In the genomic region with DNA sequence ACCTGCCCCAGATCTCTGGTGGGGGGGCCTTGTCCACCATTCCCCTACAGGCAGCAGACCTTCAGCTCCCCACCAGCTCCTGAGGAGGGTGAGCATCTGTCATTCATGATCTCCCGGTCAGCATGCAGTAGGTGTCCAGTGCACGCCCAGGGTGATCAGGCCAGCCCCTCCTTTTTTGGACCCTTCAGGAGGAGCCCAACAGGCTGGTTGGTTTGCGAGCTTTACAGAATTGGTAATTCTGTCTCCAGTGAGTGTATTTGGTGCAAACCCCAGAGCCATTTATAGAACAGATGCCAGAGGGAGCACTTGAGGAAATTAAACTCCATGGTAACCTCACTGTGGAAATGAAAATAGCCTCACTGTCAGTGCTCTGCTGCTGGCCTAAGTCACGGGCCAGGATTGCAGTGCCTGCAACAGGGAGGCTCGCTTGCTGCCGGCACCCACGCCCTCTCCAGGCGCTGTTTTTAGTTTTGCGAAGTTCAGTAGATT, we compare ENCODE assay signal across 9 cellular contexts. TPM values are rescaled to one million over a fixed set of nuclear protein-coding genes. Genes with fewer than 3 reads are reported as not detected.
A peak's percentile ranks its signal among the peaks of the same experiment; 100 is the strongest.
DNase-seq lines count a peak whose midpoint lies in the region; ATAC-seq and TF ChIP-seq lines count a peak whose summit lies in the region.
"Had no signal": no experiment of that assay in that cellular context is flagged by ENCODE, and none has a peak within 500 bp of the region (broad histone marks: within the 10 kb centered on the region; RNA-seq: fewer than 3 reads in every experiment).

No MANE protein-coding gene starts in this region.

- DNase-seq in AG09309 (ENCODE audit: low read depth): peak; percentile 46
- DNase-seq in NCI-H2029 treated with DMSO at 0.1 percent for 48 hours (lab: John Stamatoyannopoulos, UW): peak; percentile 64
- peak; percentile 73 for DNase-seq in choroid plexus epithelial cell (ENCODE audit: low read depth)
- DNase-seq in mucosa of gallbladder (ENCODE audit: low spot score): peak; percentile 29
- DNase-seq in RPMI8226: no peak
- DNase-seq: naive B cell had no signal

- ATAC-seq in HG03378 (IDR thresholded peaks at IDR 0.05; ENCODE audit: unreplicated experiment): no peak
- no peak for ATAC-seq in HG02642 (IDR thresholded peaks at IDR 0.05; ENCODE audit: poor library complexity, unreplicated experiment)
- no peak for ATAC-seq in GM19467 (IDR thresholded peaks at IDR 0.05; ENCODE audit: unreplicated experiment)

- TF ChIP-seq CTCF in AG09309 (IDR thresholded peaks at IDR 0.05; ENCODE audit: control insufficient read depth, insufficient read depth, low read depth, low read length, missing control alignments): peak; percentile 9
- no peak for TF ChIP-seq CTCF in choroid plexus epithelial cell (conservative IDR thresholded peaks at IDR 0.05; ENCODE audit: low read depth, low read length)

- H3K4me3 ChIP-seq in AG09309 (ENCODE audit: control insufficient read depth, low read depth, low read length): no peak overlapping the region
- no peak overlapping the region for H3K4me3 ChIP-seq in choroid plexus epithelial cell (ENCODE audit: low read depth, low read length)

RNA-seq across cellular contexts. Expression of a gene that starts 23.4 kb away (rescaled TPM):
- total RNA-seq in mucosa of gallbladder: 37.2 TPM
